ENCODE assay signal across 8 cellular contexts in the genomic region with DNA sequence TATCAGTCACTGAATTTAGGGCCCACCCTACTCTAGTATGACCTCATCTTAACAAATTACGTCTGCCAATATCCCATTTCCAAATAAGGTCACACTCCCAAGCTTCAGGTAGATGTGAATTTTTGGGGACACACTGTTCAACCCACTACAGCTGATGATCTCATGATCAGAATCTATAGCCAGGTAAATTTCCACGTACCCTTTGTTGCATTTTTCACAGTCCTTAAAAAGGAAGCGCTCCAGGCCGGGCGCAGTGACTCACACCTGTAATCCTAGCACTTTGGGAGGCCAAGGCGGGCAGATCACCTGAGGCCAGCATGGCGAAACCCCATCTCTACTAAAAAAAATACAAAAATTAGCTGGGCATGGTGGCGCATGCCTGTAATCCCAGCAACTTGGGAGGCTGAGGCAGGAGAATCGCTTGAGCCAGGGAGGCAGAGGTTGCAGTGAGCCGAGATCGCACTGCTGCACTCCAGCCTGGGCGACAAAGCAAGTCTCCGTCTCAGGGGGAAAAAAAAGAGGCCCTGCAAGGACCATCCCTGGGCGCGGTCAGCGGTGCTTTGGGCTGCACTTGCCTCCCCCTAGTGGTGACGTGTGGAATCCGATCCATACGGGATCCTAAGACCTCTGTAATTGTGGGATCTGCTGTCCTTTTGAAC. TPM values are rescaled to one million over a fixed set of nuclear protein-coding genes. Genes with fewer than 3 reads are reported as not detected.
DNase-seq lines count a peak whose midpoint lies in the region; ATAC-seq, FAIRE-seq and TF ChIP-seq lines count a peak whose summit lies in the region.
"Not testable (repeated sequence)": the region's sequence is repeated elsewhere in the genome, so short reads cannot be mapped to it uniquely, and the experiment has no call there.

No MANE protein-coding gene starts in this region.

- not testable (repeated sequence) for H3K4me3 ChIP-seq in A549

- not testable (repeated sequence) for FAIRE-seq in A549 (lab: Jason Lieb, UNC)
- peak; percentile 87 for FAIRE-seq in GM12891 (lab: Jason Lieb, UNC)

- H3K4me2 ChIP-seq in A549, result peak overlapping the region; percentile 30; the same call in 1 of the 3 replicates

- TF ChIP-seq EP300 in A549 (IDR thresholded peaks at IDR 0.05), result not testable (repeated sequence)

- POLR2A ChIA-PET in A549 (lab: Yijun Ruan, JAX), result not testable (repeated sequence)

- peak; percentile 82 to 91 for ATAC-seq in A549

- not testable (repeated sequence) for H3K27ac ChIP-seq in A549

- WGBS in A549 (ENCODE audit: missing lambda C conversion rate), result 42% methylated on average over 19 of the region's 19 CpGs

- not testable (repeated sequence) for H3K4me1 ChIP-seq in A549

- peak; percentile 81 to 92 for DNase-seq in A549 (ENCODE audit: low read depth in 1 of 2, low spot score in 1 of 2)
- DNase-seq in GM12891 (ENCODE audit: insufficient read length, low spot score), result peak; percentile 66
- peak; percentile 9 to 82 (median 58) for DNase-seq in NCI-H1417 (lab: John Stamatoyannopoulos, UW)
- peak; percentile 72 for DNase-seq in SIG-M5 treated with dmso at 0.1 percent for 504 hours (lab: John Stamatoyannopoulos, UW; ENCODE audit: unreplicated experiment)
- DNase-seq in activated T-cell treated with anti-CD3 and anti-CD28 coated beads for 48 hours (ENCODE audit: low read depth), result peak; percentile 57
- peak; percentile 90 for DNase-seq in ecto neural progenitor cell (ENCODE audit: low spot score)
- DNase-seq in islet precursor cell, result peak; percentile 95
- DNase-seq in retina, result peak; percentile 65

- TF ChIP-seq RAD21 in A549 (conservative IDR thresholded peaks at IDR 0.05 in 1 of 2, IDR thresholded peaks at IDR 0.05 in 1 of 2), result peak; percentile 72 to 83

- peak; percentile 76 for TF ChIP-seq CTCF in A549 (IDR thresholded peaks at IDR 0.05)

- CTCF ChIA-PET in A549 (lab: Yijun Ruan, JAX), result interaction anchor here (0.5 to 2.4 kb wide), 30 partner anchors 9 to 240 kb away, joined by 3 to 29 read pairs (median 4); no protein-coding TSS in a partner anchor

- not testable (repeated sequence) for TF ChIP-seq POLR2A in A549 (IDR thresholded peaks at IDR 0.05; ENCODE audit: low read length); GM12891 (IDR thresholded peaks at IDR 0.05; ENCODE audit: low read depth, low read length)

- H3K9me3 ChIP-seq in A549, result not testable (repeated sequence)

TF ChIP-seq in A549, 52 proteins besides CTCF, POLR2A, EP300 and RAD21:
- TF ChIP-seq, protein P1, sequence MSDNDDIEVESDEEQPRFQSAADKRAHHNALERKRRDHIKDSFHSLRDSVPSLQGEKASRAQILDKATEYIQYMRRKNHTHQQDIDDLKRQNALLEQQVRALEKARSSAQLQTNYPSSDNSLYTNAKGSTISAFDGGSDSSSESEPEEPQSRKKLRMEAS (IDR thresholded peaks at IDR 0.05), result peak; percentile 18; the same call in 1 of the 2 replicates
- TF ChIP-seq SMC3 (IDR thresholded peaks at IDR 0.05) (peak; percentile 59; the same call in 2 of the 3 replicates), REST (IDR thresholded peaks at IDR 0.05) (0 out of 2 replicates have a peak, but pooled peaks have one; percentile 18)

RNA-seq across cellular contexts. Expression of gene P2RX4, which starts 20.1 kb away (rescaled TPM):
- polyA plus RNA-seq in A549 (2011; rRNA removed), result 27.5 and 30.9 TPM in 2 replicates
- 31.5 and 35.6 TPM in 2 replicates for polyA plus RNA-seq in A549 (2012; cell fraction: cytosol; rRNA removed)
- polyA plus RNA-seq in A549 (2012; cell fraction: nucleus; rRNA removed), result 40.7 and 47.8 TPM in 2 replicates
- 13.5 to 17.5 TPM (median 16.0 TPM) in 3 replicates for polyA plus RNA-seq in A549 (2017; fragmentation: RNase III; extraction: RNeasy Plus Mini Kit Qiagen cat#74134 plus additional on column Dnase treatment)
- polyA minus RNA-seq in A549 (2011; rRNA and poly(A)+ RNA removed), result 17.8 and 26.6 TPM in 2 replicates
- polyA plus RNA-seq in GM12891 (2012; ENCODE audit: low read depth, missing spikeins), result 13.0 TPM
